Comparison of ENCODE assay signal across 8 cellular contexts in the genomic region with DNA sequence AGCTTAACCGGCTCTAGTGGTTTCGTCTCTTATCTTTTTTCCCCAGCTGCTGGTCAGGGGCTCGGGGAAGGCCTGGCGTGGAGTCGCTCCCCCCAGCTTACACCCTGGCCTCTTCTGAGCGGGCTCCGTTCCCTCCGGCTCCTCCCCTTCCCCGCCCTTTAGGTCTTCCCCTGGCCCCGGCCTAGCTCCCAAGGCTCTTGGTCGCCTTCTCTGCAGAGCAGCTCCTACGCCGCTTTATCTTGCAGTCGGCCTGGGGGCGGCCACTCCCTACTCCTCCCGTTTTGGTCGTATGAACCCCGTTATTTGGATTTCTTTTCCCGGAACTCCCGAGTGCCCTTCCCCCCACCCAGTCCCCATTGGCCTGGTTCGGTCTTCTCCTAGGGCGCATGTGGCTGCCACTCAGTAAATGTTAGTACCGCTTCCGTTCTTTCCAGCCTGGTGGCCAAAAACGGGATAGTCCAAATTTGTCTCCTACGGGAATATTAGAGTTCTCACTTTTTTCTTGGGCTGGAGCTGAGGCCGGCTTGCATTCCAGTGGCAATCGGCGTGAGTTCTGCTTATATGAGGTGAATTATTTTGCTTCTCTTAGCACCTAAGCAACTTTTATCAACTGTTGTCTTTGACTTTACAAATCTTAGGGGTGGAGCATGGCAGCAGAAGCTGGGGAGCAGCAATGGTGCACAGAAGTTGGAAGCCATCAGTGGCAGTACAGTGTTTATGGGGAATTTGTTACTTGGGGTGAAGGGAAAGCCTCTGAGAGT. TPM values are rescaled to one million over a fixed set of nuclear protein-coding genes. Genes with fewer than 3 reads are reported as not detected.
DNase-seq lines count a peak whose midpoint lies in the region; ATAC-seq, FAIRE-seq and TF ChIP-seq lines count a peak whose summit lies in the region.

No MANE protein-coding gene starts in this region.

- no peaks in the 10 kb centered on the region for H3K27me3 ChIP-seq in suprapubic skin

- FAIRE-seq in GM18507 (lab: Jason Lieb, UNC), result peak; percentile 56

- H3K4me3 ChIP-seq in AG10803 (ENCODE audit: low read length) (peak overlapping the region; percentile 78), lower leg skin (ENCODE audit: low read depth, poor library complexity, severe bottlenecking) (peak overlapping the region; percentile 57), suprapubic skin (peak overlapping the region; percentile 69)

- DNase-seq in AG10803 (ENCODE audit: low read depth) (peak; percentile 89), GM18507 (ENCODE audit: extremely low spot score, insufficient read length, low read depth) (peak; percentile 67), NCI-H1105 treated with DMSO at 0.1 percent for 48 hours (lab: John Stamatoyannopoulos, UW) (peak; percentile 78), dermis microvascular lymphatic vessel endothelial cell (ENCODE audit: low read depth in 2 of 2) (peak; percentile 67 to 83), lower leg skin (ENCODE audit: low spot score in 2 of 2) (peak; percentile 80 to 95), suprapubic skin (ENCODE audit: low spot score in 2 of 2) (peak; percentile 92)

- TF ChIP-seq POLR2A in lower leg skin (IDR thresholded peaks at IDR 0.05) (no peak), suprapubic skin (IDR thresholded peaks at IDR 0.05) (no peak)

- intact Hi-C loops in lower leg skin (cut with DNase I; ENCODE audit: low total_unique reads), result no loop called here

- ATAC-seq in HG02938 (IDR thresholded peaks at IDR 0.05; ENCODE audit: unreplicated experiment) (peak; percentile 41), SK-N-SH treated with all-trans-retinoic acid at 6 μM for 48 hours (peak; percentile 84)

- H3K9me3 ChIP-seq in suprapubic skin, result no peaks in the 10 kb centered on the region

- 1% methylated on average over 29 of the region's 29 CpGs for WGBS in lower leg skin, 2 donors
- under 1% methylated on average over 27 of the region's 29 CpGs for WGBS in suprapubic skin

- no peaks in the 10 kb centered on the region for H3K36me3 ChIP-seq in suprapubic skin

- peaks cover 40% of the 10 kb centered on the region for H3K4me1 ChIP-seq in suprapubic skin

- TF ChIP-seq CTCF in AG10803 (conservative IDR thresholded peaks at IDR 0.05; ENCODE audit: low read length) (peak; percentile 60), lower leg skin (IDR thresholded peaks at IDR 0.05) (no peak), suprapubic skin (IDR thresholded peaks at IDR 0.05) (peak; percentile 55 to 71)

- TF ChIP-seq EP300 in suprapubic skin (IDR thresholded peaks at IDR 0.05), result no peak

- peak overlapping the region; percentile 95 for H3K27ac ChIP-seq in suprapubic skin

TF ChIP-seq in SK-N-SH treated with all-trans-retinoic acid at 6 μM for 48 hours, 23 proteins besides CTCF, POLR2A, EP300 and RAD21:
- TF ChIP-seq GLIS3 (CRISPR knock-in tag; IDR thresholded peaks at IDR 0.05) (0 out of 2 replicates have a peak, but pooled peaks have one; percentile 58), TCF4 (CRISPR knock-in tag; IDR thresholded peaks at IDR 0.05; ENCODE audit: borderline replicate concordance) (peak; percentile 22; the same call in 1 of the 2 replicates), ZNF565 (CRISPR knock-in tag; conservative IDR thresholded peaks at IDR 0.05; ENCODE audit: low read depth) (no peak), ESRRG (CRISPR knock-in tag; IDR thresholded peaks at IDR 0.05) (0 out of 2 replicates have a peak, but pooled peaks have one; percentile 73), RARB (CRISPR knock-in tag; IDR thresholded peaks at IDR 0.05) (no peak)
- TF ChIP-seq, protein P1, sequence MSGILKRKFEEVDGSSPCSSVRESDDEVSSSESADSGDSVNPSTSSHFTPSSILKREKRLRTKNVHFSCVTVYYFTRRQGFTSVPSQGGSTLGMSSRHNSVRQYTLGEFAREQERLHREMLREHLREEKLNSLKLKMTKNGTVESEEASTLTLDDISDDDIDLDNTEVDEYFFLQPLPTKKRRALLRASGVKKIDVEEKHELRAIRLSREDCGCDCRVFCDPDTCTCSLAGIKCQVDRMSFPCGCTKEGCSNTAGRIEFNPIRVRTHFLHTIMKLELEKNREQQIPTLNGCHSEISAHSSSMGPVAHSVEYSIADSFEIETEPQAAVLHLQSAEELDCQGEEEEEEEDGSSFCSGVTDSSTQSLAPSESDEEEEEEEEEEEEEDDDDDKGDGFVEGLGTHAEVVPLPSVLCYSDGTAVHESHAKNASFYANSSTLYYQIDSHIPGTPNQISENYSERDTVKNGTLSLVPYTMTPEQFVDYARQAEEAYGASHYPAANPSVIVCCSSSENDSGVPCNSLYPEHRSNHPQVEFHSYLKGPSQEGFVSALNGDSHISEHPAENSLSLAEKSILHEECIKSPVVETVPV (CRISPR knock-in tag; IDR thresholded peaks at IDR 0.05), result 0 out of 2 replicates have a peak, but pooled peaks have one; percentile 14

RNA-seq across cellular contexts. Expression of a gene that starts 0.5 kb away (rescaled TPM):
- total RNA-seq in dermis microvascular lymphatic vessel endothelial cell (115 and 117 TPM in 2 replicates), lower leg skin (100 to 1,000 TPM in 1 of 4 donors, 10 to 100 TPM in 3; 64.1 to 102 (median 76.9) TPM), suprapubic skin (10 to 100 TPM; 73.3 to 93.3 (median 78.2) TPM)

Comparison
In these comparisons a context has a peak if more than half of its experiments do, and no peak if none do; other contexts are left out.
1. Peak in every context shown above with its lines: DNase-seq, ATAC-seq, H3K4me3 ChIP-seq and H3K27ac ChIP-seq.
2. CTCF ChIP-seq: peak in AG10803 (single experiment) and suprapubic skin (2 of 2); none in lower leg skin (0 of 3).